9 cellular contexts compared by ENCODE assay signal in the genomic region with DNA sequence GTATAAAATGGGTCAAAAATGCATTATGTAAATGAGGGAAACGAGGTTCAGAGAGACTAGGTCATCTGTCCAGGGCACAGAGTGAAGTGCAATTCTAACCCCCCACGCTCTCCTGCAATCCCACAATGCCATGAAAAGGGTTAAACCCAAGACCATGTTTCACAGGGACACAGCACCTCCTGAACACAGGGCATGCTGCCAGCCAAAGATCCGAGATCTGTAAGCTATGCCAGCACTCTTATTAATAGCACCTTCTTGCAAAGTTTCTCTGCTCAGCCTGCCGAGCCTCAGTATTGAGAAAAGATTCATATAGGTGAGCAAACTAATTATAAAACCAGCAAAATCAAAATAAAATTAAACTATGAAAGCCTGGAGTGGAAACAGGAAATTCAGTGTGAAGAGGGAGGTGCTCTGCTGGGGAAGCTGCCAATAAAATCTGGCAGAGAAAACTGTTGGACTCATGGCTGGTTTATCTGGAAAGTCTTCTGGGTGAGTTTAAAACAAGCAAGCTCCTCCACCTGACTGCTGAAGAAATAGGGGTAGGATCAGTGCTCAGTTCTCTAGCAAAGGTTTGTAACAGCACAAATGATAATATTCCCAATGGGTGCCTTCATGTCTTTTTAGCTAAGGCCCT. TPM values are rescaled to one million over a fixed set of nuclear protein-coding genes. Genes with fewer than 3 reads are reported as not detected.
A peak's percentile ranks its signal among the peaks of the same experiment; 100 is the strongest.
DNase-seq lines count a peak whose midpoint lies in the region; ATAC-seq lines count a peak whose summit lies in the region.
"Had no signal": no experiment of that assay in that cellular context is flagged by ENCODE, and none has a peak within 500 bp of the region (broad histone marks: within the 10 kb centered on the region; RNA-seq: fewer than 3 reads in every experiment).

No MANE protein-coding gene starts in this region.

- no peak overlapping the region for H3K4me2 ChIP-seq in neuronal stem cell (ENCODE audit: insufficient read depth, low read length, poor library complexity, severe bottlenecking)

- H4K91ac ChIP-seq in neuronal stem cell (ENCODE audit: low read depth, low read length, poor library complexity) = no peak overlapping the region

- no peak overlapping the region for H2BK5ac ChIP-seq in neuronal stem cell (ENCODE audit: low read length)

- no peak overlapping the region for H3K9ac ChIP-seq in neuronal stem cell (ENCODE audit: low read depth, low read length, poor library complexity)

- no peak overlapping the region for H3K27ac ChIP-seq in neuronal stem cell (replicated peaks; ENCODE audit: low read length)

- H3K36me3 ChIP-seq in neuronal stem cell (replicated peaks in 1 of 2; ENCODE audit: control insufficient read depth in 2 of 2, insufficient read depth in 2 of 2, low read length in 2 of 2) = peaks cover 44 to 94% of the 10 kb centered on the region in 2 donors

- no peak overlapping the region for H2BK15ac ChIP-seq in neuronal stem cell (ENCODE audit: low read length)

- peaks cover 5 to 29% of the 10 kb centered on the region in 2 donors for H3K4me1 ChIP-seq in neuronal stem cell (ENCODE audit: control insufficient read depth in 2 of 2, insufficient read depth in 1 of 2, low read depth in 1 of 2, low read length in 2 of 2)

- peaks cover 5% of the 10 kb centered on the region for H3K79me1 ChIP-seq in neuronal stem cell (ENCODE audit: low read depth, low read length)

- no CpG with 5 or more reads among the region's 4 CpGs for WGBS in neuronal stem cell (ENCODE audit: extremely low coverage in 2 of 2, insufficient read length in 2 of 2, insufficient replicate concordance in 1 of 2), 2 donors

- no peak overlapping the region for H3K23ac ChIP-seq in neuronal stem cell (ENCODE audit: low read depth, low read length, poor library complexity)

- no peak overlapping the region for H2BK120ac ChIP-seq in neuronal stem cell (ENCODE audit: low read depth, low read length)

- DNase-seq in G401 (ENCODE audit: low spot score) = peak; percentile 92
- DNase-seq in amniotic epithelial cell (ENCODE audit: low read depth) = peak; percentile 51
- peak; percentile 78 for DNase-seq in cardiac septum (ENCODE audit: low spot score)
- DNase-seq in sciatic nerve (ENCODE audit: low spot score) = peak; percentile 74
- no peak for DNase-seq in neuronal stem cell (ENCODE audit: low spot score)
- no peak for DNase-seq in activated CD4-positive, alpha-beta T cell treated with anti-CD3 and anti-CD28 coated beads for 4 hours
- DNase-seq in glomerular visceral epithelial cell (ENCODE audit: extremely low spot score) = no peak
- no peak for DNase-seq in NOMO-1 treated with DMSO at 0.1 percent for 48 hours (lab: John Stamatoyannopoulos, UW; ENCODE audit: unreplicated experiment)
- DNase-seq: activated gamma-delta T cell had no signal

- no peak overlapping the region for H2AK5ac ChIP-seq in neuronal stem cell (ENCODE audit: low read depth, low read length)

- no peak overlapping the region for H3K4ac ChIP-seq in neuronal stem cell (ENCODE audit: low read length)

- H3K9me3 ChIP-seq in neuronal stem cell (replicated peaks in 1 of 2; ENCODE audit: control insufficient read depth in 2 of 2, insufficient read depth in 1 of 2, low read depth in 1 of 2, low read length in 2 of 2) = no peaks in the 10 kb centered on the region

- H2AFZ ChIP-seq in neuronal stem cell (ENCODE audit: low read length) = no peak overlapping the region

- in situ Hi-C loops in G401 (cut with HindIII; ENCODE audit: low sequenced_read_pairs) = no loop called here

- ATAC-seq in sciatic nerve = peak; percentile 82

- no peak overlapping the region for H3K14ac ChIP-seq in neuronal stem cell (ENCODE audit: low read length)

- no peak overlapping the region for H3K18ac ChIP-seq in neuronal stem cell (ENCODE audit: low read length)

- no peak overlapping the region for H3K4me3 ChIP-seq in neuronal stem cell (ENCODE audit: low read length in 2 of 2)

- no peaks in the 10 kb centered on the region for H3K27me3 ChIP-seq in neuronal stem cell (ENCODE audit: control insufficient read depth in 3 of 3, insufficient read depth in 3 of 3, low read depth in 1 of 3, low read length in 3 of 3)

- no peak overlapping the region for H2BK12ac ChIP-seq in neuronal stem cell (ENCODE audit: low read length)

- no peak overlapping the region for H4K8ac ChIP-seq in neuronal stem cell (ENCODE audit: low read depth, low read length)

- intact Hi-C loops in cardiac septum (cut with DNase I) (loop anchor here (2.0 kb wide), 2 partner anchors 30 to 50 kb away; partner anchors contain the start of gene LRIG1), sciatic nerve (cut with DNase I) (no loop called here)

RNA-seq across cellular contexts. Expression of gene LRIG1, which starts 50.3 kb away (rescaled TPM):
- total RNA-seq in G401 (2014; rRNA removed; shearing (Covaris generic)) = 1.3 and 1.7 TPM in 2 replicates
- total RNA-seq in cardiac septum (77.1 TPM), sciatic nerve (50.8 TPM)
- 183 TPM for polyA plus RNA-seq in neuronal stem cell (2013, experiment 1 of 2)
- 174 TPM for polyA plus RNA-seq in neuronal stem cell (2013, experiment 2 of 2)

Comparison
In these comparisons a context has a peak if more than half of its experiments do, and no peak if none do; other contexts are left out.
1. DNase-seq: peak in G401 (single experiment), amniotic epithelial cell (single experiment), cardiac septum (single experiment) and sciatic nerve (single experiment); none in neuronal stem cell (single experiment), activated CD4-positive, alpha-beta T cell treated with anti-CD3 and anti-CD28 coated beads for 4 hours (0 of 2), glomerular visceral epithelial cell (single experiment) and NOMO-1 treated with DMSO at 0.1 percent for 48 hours (single experiment).
2. RNA of gene LRIG1, which starts 50.3 kb away (total RNA-seq): 77.1 TPM in cardiac septum (single experiment) and 50.8 TPM in sciatic nerve (single experiment); 1.3 to 1.7 TPM in G401; every median in the first group is over 10 times any median in the second.